9 cellular contexts compared by ENCODE assay signal in genomic region chr1:9182784-9183257, GRCh38. TPM values are rescaled to one million over a fixed set of nuclear protein-coding genes. Genes with fewer than 3 reads are reported as not detected.
DNase-seq lines count a peak whose midpoint lies in the region; ATAC-seq lines count a peak whose summit lies in the region.
"Had no signal": no experiment of that assay in that cellular context is flagged by ENCODE, and none has a peak within 500 bp of the region (broad histone marks: within the 10 kb centered on the region; RNA-seq: fewer than 3 reads in every experiment).

No MANE protein-coding gene starts in this region.

- no peaks in the 10 kb centered on the region for H3K9me3 ChIP-seq in iPS-18a (ENCODE audit: control insufficient read depth, low read depth, low read length)

- in situ Hi-C loops in ACHN (cut with HindIII; ENCODE audit: low pct_ligation_motif_present, low pct_unique_long_range_greater_than_20kb, low sequenced_read_pairs) = no loop called here

- peak; percentile 5 to 13 for ATAC-seq in stimulated activated naive B cell treated with anti-CD40 and anti-IgM and Interleukin-4, amounts not matched to agents 10 μg/mL and 1 μg/mL and 100 μg/mL, for 72 hours (replicated peaks)
- ATAC-seq in GM21526 (IDR thresholded peaks at IDR 0.05; ENCODE audit: low FRiP score, unreplicated experiment) = no peak
- ATAC-seq in HG03196 (IDR thresholded peaks at IDR 0.05; ENCODE audit: unreplicated experiment) = no peak

- intact Hi-C loops in activated T-helper 2 cell treated with anti-CD3 and anti-CD28 coated beads, Interferon-gamma antibody, Interleukin-2, Interleukin-4, amounts not matched to agents 10 μg/mL and 5 μg/mL and 100 μg/mL, durations not matched to agents 14 hours and 24 hours and 36 hours (cut with micrococcal nuclease) = no loop called here

- H3K4me3 Mint-ChIP-seq in activated T-helper 2 cell treated with anti-CD3 and anti-CD28 coated beads, Interferon-gamma antibody, Interleukin-2, Interleukin-4, amounts not matched to agents 10 μg/mL and 5 μg/mL and 100 μg/mL, durations not matched to agents 14 hours and 24 hours and 36 hours (ENCODE audit: low read depth) = peak overlapping the region; percentile 74
- H3K4me3 Mint-ChIP-seq in stimulated activated naive B cell treated with anti-CD40 and anti-IgM and Interleukin-4, amounts not matched to agents 10 μg/mL and 1 μg/mL and 100 μg/mL, for 72 hours = peak overlapping the region; percentile 81 to 84

- peak overlapping the region; percentile 64 for H3K4me3 ChIP-seq in iPS-18a (ENCODE audit: low read length)

- DNase-seq in DMS79 treated with DMSO at 0.1 percent for 48 hours (lab: John Stamatoyannopoulos, UW) (peak; percentile 19), DMS79 (lab: John Stamatoyannopoulos, UW) (no peak), ACHN (no peak)
- DNase-seq in activated T-helper 2 cell treated with anti-CD3 and anti-CD28 coated beads, Interferon-gamma antibody, Interleukin-2, Interleukin-4, amounts not matched to agents 10 μg/mL and 5 μg/mL and 100 μg/mL, durations not matched to agents 14 hours and 24 hours and 36 hours (ENCODE audit: low spot score) = no peak
- no peak for DNase-seq in stimulated activated naive B cell treated with anti-CD40 and anti-IgM and Interleukin-4, amounts not matched to agents 10 μg/mL and 1 μg/mL and 100 μg/mL, for 72 hours

- H3K27ac Mint-ChIP-seq in activated T-helper 2 cell treated with anti-CD3 and anti-CD28 coated beads, Interferon-gamma antibody, Interleukin-2, Interleukin-4, amounts not matched to agents 10 μg/mL and 5 μg/mL and 100 μg/mL, durations not matched to agents 14 hours and 24 hours and 36 hours = no peak overlapping the region
- H3K27ac Mint-ChIP-seq in stimulated activated naive B cell treated with anti-CD40 and anti-IgM and Interleukin-4, amounts not matched to agents 10 μg/mL and 1 μg/mL and 100 μg/mL, for 72 hours = no peak overlapping the region
- H3K27ac Mint-ChIP-seq: CD4-positive, CD25-positive, alpha-beta regulatory T cell had no signal

- peak overlapping the region; percentile 58 for H3K9ac ChIP-seq in iPS-18a (ENCODE audit: low read length)

- H3K4me1 ChIP-seq in iPS-18a (ENCODE audit: control insufficient read depth, low read depth, low read length) = peaks cover 18% of the 10 kb centered on the region

- H3K27me3 ChIP-seq in iPS-18a (ENCODE audit: control insufficient read depth, insufficient read depth, low read length) = peaks cover 31% of the 10 kb centered on the region

- peaks cover 7% of the 10 kb centered on the region for H3K27me3 Mint-ChIP-seq in activated T-helper 2 cell treated with anti-CD3 and anti-CD28 coated beads, Interferon-gamma antibody, Interleukin-2, Interleukin-4, amounts not matched to agents 10 μg/mL and 5 μg/mL and 100 μg/mL, durations not matched to agents 14 hours and 24 hours and 36 hours (ENCODE audit: low read depth)
- H3K27me3 Mint-ChIP-seq in stimulated activated naive B cell treated with anti-CD40 and anti-IgM and Interleukin-4, amounts not matched to agents 10 μg/mL and 1 μg/mL and 100 μg/mL, for 72 hours = peaks cover 26 to 50% of the 10 kb centered on the region in 2 donors

- no peaks in the 10 kb centered on the region for H3K36me3 ChIP-seq in iPS-18a (ENCODE audit: control insufficient read depth, low read depth, low read length)

- H3K4me1 Mint-ChIP-seq in activated T-helper 2 cell treated with anti-CD3 and anti-CD28 coated beads, Interferon-gamma antibody, Interleukin-2, Interleukin-4, amounts not matched to agents 10 μg/mL and 5 μg/mL and 100 μg/mL, durations not matched to agents 14 hours and 24 hours and 36 hours (ENCODE audit: low read depth) = peaks cover 20% of the 10 kb centered on the region
- H3K4me1 Mint-ChIP-seq in stimulated activated naive B cell treated with anti-CD40 and anti-IgM and Interleukin-4, amounts not matched to agents 10 μg/mL and 1 μg/mL and 100 μg/mL, for 72 hours = peaks cover 12 to 13% of the 10 kb centered on the region in 2 donors

- no peaks in the 10 kb centered on the region for H3K9me3 Mint-ChIP-seq in activated T-helper 2 cell treated with anti-CD3 and anti-CD28 coated beads, Interferon-gamma antibody, Interleukin-2, Interleukin-4, amounts not matched to agents 10 μg/mL and 5 μg/mL and 100 μg/mL, durations not matched to agents 14 hours and 24 hours and 36 hours
- H3K9me3 Mint-ChIP-seq in stimulated activated naive B cell treated with anti-CD40 and anti-IgM and Interleukin-4, amounts not matched to agents 10 μg/mL and 1 μg/mL and 100 μg/mL, for 72 hours = no peaks in the 10 kb centered on the region

- no peak overlapping the region for H3K27ac ChIP-seq in iPS-18a (ENCODE audit: low read length)

- H3K36me3 Mint-ChIP-seq in activated T-helper 2 cell treated with anti-CD3 and anti-CD28 coated beads, Interferon-gamma antibody, Interleukin-2, Interleukin-4, amounts not matched to agents 10 μg/mL and 5 μg/mL and 100 μg/mL, durations not matched to agents 14 hours and 24 hours and 36 hours (ENCODE audit: low read depth) = peaks cover 5% of the 10 kb centered on the region
- H3K36me3 Mint-ChIP-seq in stimulated activated naive B cell treated with anti-CD40 and anti-IgM and Interleukin-4, amounts not matched to agents 10 μg/mL and 1 μg/mL and 100 μg/mL, for 72 hours = no peaks in the 10 kb centered on the region
- H3K36me3 Mint-ChIP-seq: CD4-positive, CD25-positive, alpha-beta regulatory T cell had no signal

RNA-seq across cellular contexts. Expression of gene H6PD, which starts 51.8 kb away (rescaled TPM):
- total RNA-seq in activated T-helper 2 cell treated with anti-CD3 and anti-CD28 coated beads, Interferon-gamma antibody, Interleukin-2, Interleukin-4, amounts not matched to agents 10 μg/mL and 5 μg/mL and 100 μg/mL, durations not matched to agents 14 hours and 24 hours and 36 hours = 27.1 and 28.0 TPM in 2 replicates

RNA-seq across cellular contexts. Expression of gene GPR157, which starts 53.9 kb away (rescaled TPM):
- total RNA-seq in activated T-helper 2 cell treated with anti-CD3 and anti-CD28 coated beads, Interferon-gamma antibody, Interleukin-2, Interleukin-4, amounts not matched to agents 10 μg/mL and 5 μg/mL and 100 μg/mL, durations not matched to agents 14 hours and 24 hours and 36 hours = 6.9 and 7.7 TPM in 2 replicates

Comparison
In these comparisons a context has a peak if more than half of its experiments do, and no peak if none do; other contexts are left out.
1. ATAC-seq: peak in stimulated activated naive B cell treated with anti-CD40 and anti-IgM and Interleukin-4, amounts not matched to agents 10 μg/mL and 1 μg/mL and 100 μg/mL, for 72 hours (2 of 2); none in GM21526 (single experiment) and HG03196 (single experiment).